ENCODE assay signal across 1 cellular context in genomic region chr20:19757487-19757972, GRCh38.
A peak's percentile ranks its signal among the peaks of the same experiment; 100 is the strongest.
TF ChIP-seq lines count a peak whose summit lies in the region.

No MANE protein-coding gene starts in this region.

TF ChIP-seq in HepG2, 621 proteins besides CTCF, POLR2A, EP300 and RAD21 (continued from another document and continues in another):
- TF ChIP-seq ZBTB43 (CRISPR knock-in tag; conservative IDR thresholded peaks at IDR 0.05) (0 out of 2 replicates have a peak, but pooled peaks have one; percentile 28), STAG1 (CRISPR knock-in tag; IDR thresholded peaks at IDR 0.05) (no peak), ARID4A (CRISPR knock-in tag; IDR thresholded peaks at IDR 0.05; ENCODE audit: borderline replicate concordance) (peak; percentile 84; the same call in 1 of the 2 replicates), RBM39 (IDR thresholded peaks at IDR 0.05; ENCODE audit: low read depth, low read length, poor library complexity, severe bottlenecking) (no peak), ZNF547 (CRISPR knock-in tag; IDR thresholded peaks at IDR 0.05) (0 out of 2 replicates have a peak, but pooled peaks have one; percentile 42), ZBTB7A (CRISPR knock-in tag; IDR thresholded peaks at IDR 0.05) (peak; percentile 50; the same call in 1 of the 2 replicates), RARA (CRISPR knock-in tag; IDR thresholded peaks at IDR 0.05) (no peak; the same call in 1 of the 2 replicates), MTF2 (CRISPR knock-in tag; IDR thresholded peaks at IDR 0.05; ENCODE audit: borderline replicate concordance) (peak; percentile 87; the same call in 1 of the 2 replicates), ZNF549 (CRISPR knock-in tag; IDR thresholded peaks at IDR 0.05) (no peak), ZNF136 (CRISPR knock-in tag; IDR thresholded peaks at IDR 0.05; ENCODE audit: low read depth) (no peak), EED (CRISPR knock-in tag; IDR thresholded peaks at IDR 0.05) (0 out of 2 replicates have a peak, but pooled peaks have one; percentile 38), ZNF468 (CRISPR knock-in tag; IDR thresholded peaks at IDR 0.05) (no peak; the same call in 1 of the 2 replicates), HMGA1 (CRISPR knock-in tag; conservative IDR thresholded peaks at IDR 0.05) (no peak), NFAT5 (CRISPR knock-in tag; IDR thresholded peaks at IDR 0.05) (peak; percentile 32; the same call in 1 of the 2 replicates), YY1 (IDR thresholded peaks at IDR 0.05; ENCODE audit: insufficient read depth, insufficient replicate concordance, low read depth, low read length) (no peak), TP53 (CRISPR knock-in tag; conservative IDR thresholded peaks at IDR 0.05) (no peak), ZGPAT (CRISPR knock-in tag; IDR thresholded peaks at IDR 0.05) (0 out of 2 replicates have a peak, but pooled peaks have one; percentile 46), TBX3 (IDR thresholded peaks at IDR 0.05; ENCODE audit: borderline replicate concordance) (no peak), SATB2 (CRISPR knock-in tag; IDR thresholded peaks at IDR 0.05) (no peak), ATAD3A (CRISPR knock-in tag; IDR thresholded peaks at IDR 0.05) (0 out of 2 replicates have a peak, but pooled peaks have one; percentile 49), NKX3-1 (CRISPR knock-in tag; IDR thresholded peaks at IDR 0.05) (0 out of 2 replicates have a peak, but pooled peaks have one; percentile 64), ZNF557 (CRISPR knock-in tag; IDR thresholded peaks at IDR 0.05) (no peak), ELF1 (CRISPR knock-in tag; IDR thresholded peaks at IDR 0.05) (no peak), ZNF713 (CRISPR knock-in tag; IDR thresholded peaks at IDR 0.05) (no peak), NFE2L1 (CRISPR knock-in tag; IDR thresholded peaks at IDR 0.05; ENCODE audit: borderline replicate concordance) (no peak; the same call in 1 of the 2 replicates), ZNF326 (CRISPR knock-in tag; IDR thresholded peaks at IDR 0.05; ENCODE audit: borderline replicate concordance) (no peak), CAMTA2 (CRISPR knock-in tag; IDR thresholded peaks at IDR 0.05; ENCODE audit: borderline replicate concordance) (0 out of 2 replicates have a peak, but pooled peaks have one; percentile 76), ZNF446 (CRISPR knock-in tag; IDR thresholded peaks at IDR 0.05) (no peak), TRIM24 (CRISPR knock-in tag; IDR thresholded peaks at IDR 0.05) (no peak), GMEB2 (CRISPR knock-in tag; IDR thresholded peaks at IDR 0.05; ENCODE audit: low read depth) (no peak), ZBTB3 (CRISPR knock-in tag; IDR thresholded peaks at IDR 0.05; ENCODE audit: borderline replicate concordance, low read depth) (no peak), NR1H2 (CRISPR knock-in tag; IDR thresholded peaks at IDR 0.05; ENCODE audit: borderline replicate concordance, low read depth) (0 out of 2 replicates have a peak, but pooled peaks have one; percentile 66), ZMYM2 (CRISPR knock-in tag; IDR thresholded peaks at IDR 0.05) (no peak), SIX1 (CRISPR knock-in tag; IDR thresholded peaks at IDR 0.05; ENCODE audit: borderline replicate concordance) (no peak), TOE1 (CRISPR knock-in tag; IDR thresholded peaks at IDR 0.05) (no peak), ZNF619 (CRISPR knock-in tag; IDR thresholded peaks at IDR 0.05) (no peak), MAFG (CRISPR knock-in tag; IDR thresholded peaks at IDR 0.05) (no peak), ZNF333 (CRISPR knock-in tag; IDR thresholded peaks at IDR 0.05; ENCODE audit: borderline replicate concordance) (0 out of 2 replicates have a peak, but pooled peaks have one; percentile 78), TIGD3 (CRISPR knock-in tag; IDR thresholded peaks at IDR 0.05; ENCODE audit: borderline replicate concordance) (0 out of 2 replicates have a peak, but pooled peaks have one; percentile 54), SIX4 (CRISPR knock-in tag; IDR thresholded peaks at IDR 0.05) (no peak), HNF1B (CRISPR knock-in tag; IDR thresholded peaks at IDR 0.05) (peak; percentile 62), FOXA3 (CRISPR knock-in tag; IDR thresholded peaks at IDR 0.05) (no peak), PRDM4 (CRISPR knock-in tag; IDR thresholded peaks at IDR 0.05; ENCODE audit: borderline replicate concordance) (no peak), BORCS8-MEF2B (CRISPR knock-in tag; IDR thresholded peaks at IDR 0.05) (peak; percentile 77)
